14 cellular contexts compared by ENCODE assay signal in genomic region chr4:186032259-186032658, GRCh38. TPM values are rescaled to one million over a fixed set of nuclear protein-coding genes. Genes with fewer than 3 reads are reported as not detected.
DNase-seq lines count a peak whose midpoint lies in the region; TF ChIP-seq lines count a peak whose summit lies in the region.
"Had no signal": no experiment of that assay in that cellular context is flagged by ENCODE, and none has a peak within 500 bp of the region (broad histone marks: within the 10 kb centered on the region; RNA-seq: fewer than 3 reads in every experiment).

No MANE protein-coding gene starts in this region.

- H3K4me3 ChIP-seq in GM12875 (ENCODE audit: low read depth, low read length): no peak overlapping the region
- H3K4me3 ChIP-seq in muscle layer of colon (ENCODE audit: low read depth in 1 of 2, low read length in 2 of 2): no peak overlapping the region
- H3K4me3 ChIP-seq in tibial artery: no peak overlapping the region
- H3K4me3 ChIP-seq in MG63: no peak overlapping the region
- H3K4me3 ChIP-seq: thoracic aorta had no signal

- H3K4me3 Mint-ChIP-seq in brain: no peak overlapping the region
- H3K4me3 Mint-ChIP-seq: CD8-positive, alpha-beta T cell; T-helper 1 cell treated with Interleukin-12 subunit alpha and Interleukin-12 subunit beta and Interleukin-4 antibody, amounts not matched to agents 30 μg/mL and 1 μg/mL, for 36 hours had no signal

- peaks cover 38% of the 10 kb centered on the region for H3K4me1 Mint-ChIP-seq in brain

- H3K27me3 Mint-ChIP-seq in brain: no peaks in the 10 kb centered on the region

- DNase-seq in NAMALWA (ENCODE audit: low spot score) (peak; percentile 31), tibial artery (no peak), MG63 (no peak), T-helper 1 cell (no peak)
- no peak for DNase-seq in stimulated activated naive CD4-positive, alpha-beta T cell (lab: John Stamatoyannopoulos, UW)
- DNase-seq: aorta; CD8-positive, alpha-beta T cell; NCI-H1694 treated with DMSO at 0.1 percent for 48 hours; stimulated activated CD4-positive, alpha-beta T cell treated with anti-CD3 and anti-CD28 coated beads, Interleukin-12 subunit alpha, Interleukin-12 subunit beta, amount 100 ng/mL, for 4 hours had no signal

- peaks cover 20 to 53% (median 40%) of the 10 kb centered on the region in 5 experiments for H3K9me3 Mint-ChIP-seq in brain

- H3K27me3 ChIP-seq in muscle layer of colon (ENCODE audit: control insufficient read depth in 1 of 2, insufficient read depth in 2 of 2, low read length in 2 of 2): no peaks in the 10 kb centered on the region
- H3K27me3 ChIP-seq in tibial artery: no peaks in the 10 kb centered on the region
- no peaks in the 10 kb centered on the region for H3K27me3 ChIP-seq in MG63

- H3K36me3 Mint-ChIP-seq in brain: peaks cover 9% of the 10 kb centered on the region
- H3K36me3 Mint-ChIP-seq: CD8-positive, alpha-beta T cell had no signal

- H3K27ac Mint-ChIP-seq in brain: peak overlapping the region in 3 of 5 experiments; percentile 2 to 39 (median 36)
- H3K27ac Mint-ChIP-seq: CD8-positive, alpha-beta T cell; T-helper 1 cell treated with Interleukin-12 subunit alpha and Interleukin-12 subunit beta and Interleukin-4 antibody, amounts not matched to agents 30 μg/mL and 1 μg/mL, for 36 hours had no signal

- peak; percentile 10; the same call in 1 of the 2 replicates for TF ChIP-seq CTCF in GM12875 (IDR thresholded peaks at IDR 0.05; ENCODE audit: borderline replicate concordance, insufficient read depth, low read depth, low read length)
- peak in 1 of 2 experiments; percentile 11 for TF ChIP-seq CTCF in brain (conservative IDR thresholded peaks at IDR 0.05)
- TF ChIP-seq CTCF in tibial artery (IDR thresholded peaks at IDR 0.05): no peak

- H3K36me3 ChIP-seq in muscle layer of colon (ENCODE audit: insufficient read depth, low read length) (no peaks in the 10 kb centered on the region), tibial artery (no peaks in the 10 kb centered on the region), MG63 (no peaks in the 10 kb centered on the region)
- H3K36me3 ChIP-seq: thoracic aorta had no signal

- intact Hi-C loops in tibial artery (cut with DNase I; ENCODE audit: low total_unique reads): no loop called here

- H3K9me3 ChIP-seq in muscle layer of colon (ENCODE audit: low read length) (no peaks in the 10 kb centered on the region), tibial artery (no peaks in the 10 kb centered on the region), MG63 (peaks cover 35% of the 10 kb centered on the region)
- H3K9me3 ChIP-seq: thoracic aorta had no signal

- H3K4me1 ChIP-seq in muscle layer of colon (ENCODE audit: insufficient read depth, low read length): peaks cover 38% of the 10 kb centered on the region
- peaks cover 0 to 40% (median 25%) of the 10 kb centered on the region in 4 donors for H3K4me1 ChIP-seq in tibial artery

- H3K9ac ChIP-seq in muscle layer of colon (ENCODE audit: low read length): no peak overlapping the region

- peak overlapping the region; percentile 74 for H3K27ac ChIP-seq in muscle layer of colon (ENCODE audit: low read depth, low read length)
- H3K27ac ChIP-seq in tibial artery: peak overlapping the region in 1 of 2 donors; percentile 15
- H3K27ac ChIP-seq: thoracic aorta had no signal

RNA-seq across cellular contexts. Expression of gene TLR3, which starts 36.7 kb away (rescaled TPM):
- 0.36 TPM for polyA plus RNA-seq in brain (ENCODE audit: insufficient read depth, low read depth, low replicate concordance)
- total RNA-seq in MG63 (2014; rRNA removed; shearing (Covaris generic); ENCODE audit: low replicate concordance): 7.4 and 7.7 TPM in 2 replicates
